10 cellular contexts compared by ENCODE assay signal in the genomic region with DNA sequence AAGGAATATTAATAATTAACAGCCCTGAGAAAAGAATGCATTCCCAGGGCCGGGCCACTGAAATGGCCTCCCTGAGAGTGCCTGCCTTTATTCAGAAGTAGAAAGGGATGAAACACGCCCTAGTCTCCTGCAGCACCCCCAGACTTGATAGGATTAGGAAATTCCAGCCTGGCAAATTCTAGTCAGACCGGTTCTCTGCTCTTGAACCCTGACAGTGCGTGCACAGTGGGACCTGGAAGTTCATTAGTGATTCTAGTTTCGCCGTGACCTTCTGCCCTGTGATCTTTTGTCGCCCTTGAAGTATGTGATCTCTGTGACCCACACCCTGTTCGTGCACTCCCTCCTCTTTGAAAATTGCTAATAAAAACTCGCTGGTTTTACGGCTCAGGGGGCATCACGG. TPM values are rescaled to one million over a fixed set of nuclear protein-coding genes. Genes with fewer than 3 reads are reported as not detected.
A peak's percentile ranks its signal among the peaks of the same experiment; 100 is the strongest.
DNase-seq lines count a peak whose midpoint lies in the region; FAIRE-seq and TF ChIP-seq lines count a peak whose summit lies in the region.
"Had no signal": no experiment of that assay in that cellular context is flagged by ENCODE, and none has a peak within 500 bp of the region (broad histone marks: within the 10 kb centered on the region; RNA-seq: fewer than 3 reads in every experiment).

No MANE protein-coding gene starts in this region.

- H3K27ac ChIP-seq in Karpas-422 (ENCODE audit: low read length): no peak overlapping the region
- H3K27ac ChIP-seq in small intestine (ENCODE audit: low read depth in 1 of 2, low read length in 1 of 2): peak overlapping the region; percentile 41 to 71
- H3K27ac ChIP-seq: left ventricle myocardium inferior had no signal

- H3K4me3 ChIP-seq in Karpas-422 (ENCODE audit: low read length) (no peak overlapping the region), epithelial cell of esophagus (ENCODE audit: low read length) (no peak overlapping the region), small intestine (ENCODE audit: low read depth in 1 of 2, low read length in 2 of 2) (no peak overlapping the region)
- H3K4me3 ChIP-seq: left ventricle myocardium inferior had no signal

- FAIRE-seq in small intestine (lab: Jason Lieb, UNC): no peak

- no peak for TF ChIP-seq CTCF in epithelial cell of esophagus (IDR thresholded peaks at IDR 0.05; ENCODE audit: insufficient read depth, low read depth, low read length, missing control alignments)

- H3K9me2 ChIP-seq in Karpas-422 (replicated peaks; ENCODE audit: insufficient read depth, low read length): no peaks in the 10 kb centered on the region

- no peak overlapping the region for H3K4me2 ChIP-seq in Karpas-422 (ENCODE audit: low read depth, low read length, poor library complexity, severe bottlenecking)

- peaks cover 15% of the 10 kb centered on the region for H4K20me1 ChIP-seq in Karpas-422 (ENCODE audit: insufficient read depth, low read depth, low read length)

- WGBS in small intestine, 3 donors: 13 to 44% (median 26%) methylated on average over 11 of the region's 11 CpGs

- H3K36me3 ChIP-seq in Karpas-422 (ENCODE audit: insufficient read depth, low read length) (peaks cover 20% of the 10 kb centered on the region), small intestine (ENCODE audit: control insufficient read depth in 2 of 2, insufficient read depth in 2 of 2, low read length in 2 of 2) (peaks cover 5 to 7% of the 10 kb centered on the region in 2 donors)

- peaks cover 10% of the 10 kb centered on the region for H3K79me2 ChIP-seq in Karpas-422 (ENCODE audit: low read length)

- no peak overlapping the region for H3K9ac ChIP-seq in Karpas-422 (ENCODE audit: low read length)

- H3K9me3 ChIP-seq in Karpas-422 (ENCODE audit: low read length): no peaks in the 10 kb centered on the region
- no peaks in the 10 kb centered on the region for H3K9me3 ChIP-seq in small intestine (ENCODE audit: control insufficient read depth, low read depth)
- H3K9me3 ChIP-seq: left ventricle myocardium inferior had no signal

- DNase-seq in Karpas-422: peak; percentile 23
- DNase-seq in epithelial cell of esophagus (ENCODE audit: low read depth): peak; percentile 40
- peak; percentile 95 for DNase-seq in small intestine
- no peak for DNase-seq in SK-N-DZ (ENCODE audit: low spot score)
- DNase-seq in CD1c-positive myeloid dendritic cell (ENCODE audit: extremely low spot score): no peak
- DNase-seq in iPS-NIHi7 (ENCODE audit: extremely low spot score): no peak
- DNase-seq: activated CD4-positive, alpha-beta T cell treated with anti-CD3 and anti-CD28 coated beads for 48 hours; left ventricle myocardium inferior had no signal

- H3K27me3 ChIP-seq in Karpas-422 (ENCODE audit: low read length): no peaks in the 10 kb centered on the region
- H3K27me3 ChIP-seq in small intestine (ENCODE audit: control insufficient read depth in 2 of 2, insufficient read depth in 2 of 2, low read length in 2 of 2): no peaks in the 10 kb centered on the region

- no peak overlapping the region for H2AFZ ChIP-seq in Karpas-422 (ENCODE audit: low read length)

- peaks cover 44% of the 10 kb centered on the region for H3K4me1 ChIP-seq in Karpas-422 (ENCODE audit: low read length)
- H3K4me1 ChIP-seq in small intestine (ENCODE audit: control insufficient read depth in 2 of 2, insufficient read depth in 1 of 2, low read depth in 1 of 2, low read length in 1 of 2): peaks cover 4% of the 10 kb centered on the region in 2 donors

RNA-seq across cellular contexts. Expression of a gene that starts 2.1 kb away (rescaled TPM):
- total RNA-seq in Karpas-422 (2014; rRNA removed; shearing (Covaris generic); ENCODE audit: low replicate concordance): 1,085 and 1,200 TPM in 2 replicates
- polyA plus RNA-seq in small intestine: 1,000 to 10,000 TPM in 2 of 3 donors, 100 to 1,000 TPM in 1; 997 to 1,471 (median 1,010) TPM
- polyA plus RNA-seq in SK-N-DZ (2014; cell fraction: cytosol; rRNA removed): 770 and 836 TPM in 2 replicates
- 584 and 761 TPM in 2 replicates for polyA plus RNA-seq in SK-N-DZ (2014; cell fraction: nucleus; rRNA removed)

RNA-seq across cellular contexts. Expression of a gene that starts 25.3 kb away (rescaled TPM):
- total RNA-seq in Karpas-422 (2014; rRNA removed; shearing (Covaris generic); ENCODE audit: low replicate concordance): 145 and 304 TPM in 2 replicates
- 100 to 1,000 TPM; 234 to 361 (median 264) TPM for polyA plus RNA-seq in small intestine
- polyA plus RNA-seq in SK-N-DZ (2014; cell fraction: cytosol; rRNA removed): 395 and 424 TPM in 2 replicates
- 612 and 857 TPM in 2 replicates for polyA plus RNA-seq in SK-N-DZ (2014; cell fraction: nucleus; rRNA removed)

RNA-seq across cellular contexts. Expression of a gene that starts 48.3 kb away (rescaled TPM):
- total RNA-seq in Karpas-422 (2014; rRNA removed; shearing (Covaris generic); ENCODE audit: low replicate concordance): 10.4 and 35.4 TPM in 2 replicates
- polyA plus RNA-seq in small intestine: 10 to 100 TPM; 38.9 to 67.1 (median 52.4) TPM
- 0.53 and 3.9 TPM in 2 replicates for polyA plus RNA-seq in SK-N-DZ (2014; cell fraction: cytosol; rRNA removed)
- 7.1 and 8.2 TPM in 2 replicates for polyA plus RNA-seq in SK-N-DZ (2014; cell fraction: nucleus; rRNA removed)

RNA-seq across cellular contexts. Expression of a gene that starts 58.1 kb away (rescaled TPM):
- total RNA-seq in Karpas-422 (2014; rRNA removed; shearing (Covaris generic); ENCODE audit: low replicate concordance): not detected in 2 replicates
- polyA plus RNA-seq in small intestine: 10 to 100 TPM; 14.4 to 69.4 (median 41.4) TPM
- polyA plus RNA-seq in SK-N-DZ (2014; cell fraction: cytosol; rRNA removed): not detected in 2 replicates
- polyA plus RNA-seq in SK-N-DZ (2014; cell fraction: nucleus; rRNA removed): not detected in 2 replicates
- total RNA-seq: RPMI7951, sciatic nerve had no signal

RNA-seq across cellular contexts. Expression of a gene that starts 58.2 kb away (rescaled TPM):
- total RNA-seq in Karpas-422 (2014; rRNA removed; shearing (Covaris generic); ENCODE audit: low replicate concordance): not detected in 2 replicates
- not detected for polyA plus RNA-seq in small intestine
- polyA plus RNA-seq in SK-N-DZ (2014; cell fraction: cytosol; rRNA removed): not detected in 2 replicates
- not detected in 2 replicates for polyA plus RNA-seq in SK-N-DZ (2014; cell fraction: nucleus; rRNA removed)
- total RNA-seq: left ventricle myocardium inferior, RPMI7951, sciatic nerve had no signal

Comparison
In these comparisons a context has a peak if more than half of its experiments do, and no peak if none do; other contexts are left out.
1. DNase-seq: peak in Karpas-422 (single experiment), epithelial cell of esophagus (single experiment) and small intestine (single experiment); none in SK-N-DZ (single experiment), CD1c-positive myeloid dendritic cell (single experiment) and iPS-NIHi7 (single experiment).